In genomic region chr16:3952342-3953131, GRCh38 we compare ENCODE assay signal across 12 cellular contexts.
DNase-seq lines count a peak whose midpoint lies in the region; ATAC-seq and TF ChIP-seq lines count a peak whose summit lies in the region.
"Had no signal": no experiment of that assay in that cellular context is flagged by ENCODE, and none has a peak within 500 bp of the region (broad histone marks: within the 10 kb centered on the region; RNA-seq: fewer than 3 reads in every experiment).

No MANE protein-coding gene starts in this region.

- no peak overlapping the region; the same call in 1 of the 2 replicates for H3K9ac ChIP-seq in GM23248
- H3K9ac ChIP-seq: parathyroid adenoma had no signal

- H3K27me3 Mint-ChIP-seq in WTC11 (ENCODE audit: low read depth) = no peaks in the 10 kb centered on the region

- TF ChIP-seq CTCF in WTC11 (IDR thresholded peaks at IDR 0.05) = no peak

- no peaks in the 10 kb centered on the region for H3K9me3 Mint-ChIP-seq in WTC11

- in situ Hi-C loops in GM23248 (cut with MboI) = no loop called here

- H3K27ac Mint-ChIP-seq in WTC11 = no peak overlapping the region

- H3K27me3 ChIP-seq in GM23248 (replicated peaks; ENCODE audit: insufficient read depth) = no peaks in the 10 kb centered on the region

- H3K4me1 Mint-ChIP-seq in WTC11 = peaks cover 5% of the 10 kb centered on the region

- POLR2A ChIA-PET in WTC11 (lab: Charles Lee) = interaction anchor here (0.5 kb wide), 1 partner anchor 569 kb away, joined by 3 read pairs; no protein-coding TSS in a partner anchor

- no peak overlapping the region; the same call in 1 of the 2 replicates for H3K27ac ChIP-seq in GM23248
- H3K27ac ChIP-seq: parathyroid adenoma had no signal

- DNase-seq in GM23248 (peak; percentile 55), WTC11 (ENCODE audit: low spot score) (no peak), left ventricle myocardium superior (peak; percentile 89), skeletal muscle cell (ENCODE audit: low read depth) (peak; percentile 64), NCI-H2196 treated with DMSO at 0.1 percent for 48 hours (lab: John Stamatoyannopoulos, UW; ENCODE audit: unreplicated experiment) (no peak), germinal center (ENCODE audit: low spot score) (no peak), RPMI8226 (no peak)
- DNase-seq: COR-L47, NCI-H1694 had no signal

- H3K79me2 ChIP-seq in GM23248 (ENCODE audit: insufficient read depth) = no peaks in the 10 kb centered on the region
- H3K79me2 ChIP-seq: parathyroid adenoma had no signal

- H3K4me3 ChIP-seq in GM23248 (no peak overlapping the region), skeletal muscle cell (ENCODE audit: low read depth, low read length) (no peak overlapping the region)

- no peaks in the 10 kb centered on the region for H3K36me3 ChIP-seq in GM23248 (ENCODE audit: low read depth)

- peaks cover 28% of the 10 kb centered on the region for H3F3A ChIP-seq in GM23248 (ENCODE audit: insufficient read depth)

- no peak overlapping the region for H3K4me3 Mint-ChIP-seq in WTC11

- no peak overlapping the region for H2AFZ ChIP-seq in GM23248
- H2AFZ ChIP-seq: parathyroid adenoma had no signal

- H3K9me3 ChIP-seq in GM23248 (ENCODE audit: low read depth) = no peaks in the 10 kb centered on the region

- intact Hi-C loops in left ventricle myocardium superior (cut with micrococcal nuclease) = no loop called here

- no peaks in the 10 kb centered on the region for H3K36me3 Mint-ChIP-seq in WTC11

- ATAC-seq in WTC11 = peak; percentile 67
- ATAC-seq in left ventricle myocardium superior = peak; percentile 88
- ATAC-seq in HG02798 (IDR thresholded peaks at IDR 0.05; ENCODE audit: poor library complexity, unreplicated experiment) = no peak
- ATAC-seq: SK-N-SH treated with all-trans-retinoic acid at 6 μM for 48 hours had no signal

- 21 to 24% methylated on average over 14 of the region's 14 CpGs for WGBS in GM23248 (ENCODE audit: low coverage in 1 of 2, low lambda C conversion rate in 2 of 2, missing lambda C conversion rate in 2 of 2), 2 experiments

- H4K20me1 ChIP-seq in GM23248 (ENCODE audit: insufficient read depth) = no peaks in the 10 kb centered on the region

- H3K9me2 ChIP-seq in GM23248 (ENCODE audit: insufficient read depth) = no peaks in the 10 kb centered on the region

- CTCF ChIA-PET in WTC11 (lab: Charles Lee) = interaction anchor here (1.0 to 3.5 kb wide), 3 partner anchors 11 to 301 kb away, joined by 3 to 21 read pairs (median 4); no protein-coding TSS in a partner anchor

- H3K4me2 ChIP-seq in GM23248 (ENCODE audit: unreplicated experiment) = peak overlapping the region; percentile 64

- peaks cover 31% of the 10 kb centered on the region for H3K4me1 ChIP-seq in GM23248 (ENCODE audit: insufficient read depth)

TF ChIP-seq in WTC11, 78 proteins besides CTCF, POLR2A, EP300 and RAD21:
- TF ChIP-seq ZNF121 (CRISPR knock-in tag; IDR thresholded peaks at IDR 0.05) (peak; percentile 59; the same call in 1 of the 2 replicates), EMX1 (CRISPR knock-in tag; IDR thresholded peaks at IDR 0.05) (no peak)
TF ChIP-seq in WTC11: peak in this region for 1.

Comparison
In these comparisons a context has a peak if more than half of its experiments do, and no peak if none do; other contexts are left out.
1. DNase-seq: peak in GM23248 (single experiment), left ventricle myocardium superior (single experiment) and skeletal muscle cell (single experiment); none in WTC11 (single experiment), NCI-H2196 treated with DMSO at 0.1 percent for 48 hours (single experiment), germinal center (single experiment) and RPMI8226 (single experiment).